In the genomic region with DNA sequence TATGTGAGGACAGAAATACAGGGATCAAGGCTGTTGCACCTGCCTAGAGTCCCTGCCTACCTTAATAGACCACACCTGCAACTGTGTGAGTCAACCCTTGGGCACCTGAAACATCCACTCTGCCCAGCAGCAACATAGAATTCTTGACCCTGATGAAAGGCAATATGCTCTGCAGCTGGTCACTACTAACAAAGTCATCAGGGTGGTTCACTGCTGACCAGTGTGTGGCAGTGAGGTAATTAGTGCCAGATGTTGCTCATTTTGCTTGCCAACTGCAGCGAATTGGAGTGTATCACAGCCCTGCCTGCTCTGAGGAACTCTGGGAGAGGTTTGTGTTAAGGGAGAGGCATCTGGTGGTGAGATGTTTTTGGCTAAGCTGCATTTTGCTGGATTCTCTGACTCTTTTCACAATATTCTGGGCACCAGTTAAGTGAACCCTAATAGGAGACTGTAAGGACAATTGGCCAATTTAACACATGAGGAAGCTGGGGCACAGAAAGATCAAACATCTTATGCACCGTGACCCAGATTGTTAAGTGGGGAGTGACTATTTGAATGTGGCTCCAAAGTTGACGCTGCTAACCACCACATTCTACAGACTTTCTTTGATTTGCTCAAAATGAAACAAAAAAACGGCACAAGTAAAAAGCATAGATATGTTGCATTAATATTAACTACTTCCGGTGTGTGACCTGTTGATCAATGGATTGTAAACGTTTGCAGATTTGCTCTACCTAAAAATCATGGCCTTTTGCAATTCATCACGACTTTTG, we compare ENCODE assay signal across 13 cellular contexts.
A peak's percentile ranks its signal among the peaks of the same experiment; 100 is the strongest.
DNase-seq lines count a peak whose midpoint lies in the region; ATAC-seq and TF ChIP-seq lines count a peak whose summit lies in the region.
"Had no signal": no experiment of that assay in that cellular context is flagged by ENCODE, and none has a peak within 500 bp of the region (broad histone marks: within the 10 kb centered on the region; RNA-seq: fewer than 3 reads in every experiment).

No MANE protein-coding gene starts in this region.

- H3K27ac ChIP-seq in gastroesophageal sphincter: no peak overlapping the region
- H3K27ac ChIP-seq: parathyroid adenoma, thoracic aorta had no signal

- H3K36me3 ChIP-seq in BE2C: no peaks in the 10 kb centered on the region
- H3K36me3 ChIP-seq in gastroesophageal sphincter: no peaks in the 10 kb centered on the region
- H3K36me3 ChIP-seq: thoracic aorta had no signal

- peaks cover 4% of the 10 kb centered on the region for H3K4me1 Mint-ChIP-seq in T-helper 17 cell

- H3K4me3 Mint-ChIP-seq in T-helper 17 cell: no peak overlapping the region

- no peaks in the 10 kb centered on the region for H3K4me1 ChIP-seq in BE2C
- no peaks in the 10 kb centered on the region for H3K4me1 ChIP-seq in gastroesophageal sphincter
- H3K4me1 ChIP-seq: parathyroid adenoma had no signal

- no peak overlapping the region for H3K27ac Mint-ChIP-seq in T-helper 17 cell

- H3K9me3 ChIP-seq in BE2C (no peaks in the 10 kb centered on the region), gastroesophageal sphincter (no peaks in the 10 kb centered on the region), T-helper 17 cell (ENCODE audit: control insufficient read depth, low read length, poor library complexity, severe bottlenecking) (peaks cover 4% of the 10 kb centered on the region)
- H3K9me3 ChIP-seq: thoracic aorta had no signal

- peaks cover 3% of the 10 kb centered on the region for H3K27me3 Mint-ChIP-seq in T-helper 17 cell

- H3K27me3 ChIP-seq in BE2C (no peaks in the 10 kb centered on the region), gastroesophageal sphincter (no peaks in the 10 kb centered on the region)

- WGBS in gastroesophageal sphincter (ENCODE audit: low coverage in 1 of 2), 2 donors: 59 to 61% methylated on average over 6 to 7 of the region's 7 CpGs

- no peaks in the 10 kb centered on the region for H3K36me3 Mint-ChIP-seq in T-helper 17 cell (ENCODE audit: low read depth)

- TF ChIP-seq EP300 in gastroesophageal sphincter (IDR thresholded peaks at IDR 0.05): no peak

- TF ChIP-seq CTCF in BE2C (IDR thresholded peaks at IDR 0.05; ENCODE audit: low read depth, low read length): peak; percentile 15; the same call in 1 of the 2 replicates
- no peak for TF ChIP-seq CTCF in gastroesophageal sphincter (IDR thresholded peaks at IDR 0.05)

- ATAC-seq in GM19463 (IDR thresholded peaks at IDR 0.05; ENCODE audit: unreplicated experiment) (peak; percentile 73), gastroesophageal sphincter (peak; percentile 68), T-helper 17 cell (no peak), GM18511 (IDR thresholded peaks at IDR 0.05; ENCODE audit: unreplicated experiment) (no peak)
- ATAC-seq: left lobe of liver had no signal

- no peak for TF ChIP-seq POLR2A in gastroesophageal sphincter (IDR thresholded peaks at IDR 0.05)

- DNase-seq in BE2C: peak; percentile 51
- no peak for DNase-seq in stimulated activated CD4-positive, alpha-beta T cell treated with anti-CD3 and anti-CD28 coated beads, Interleukin-4, amount 100 ng/mL, for 24 hours
- no peak for DNase-seq in T-helper 17 cell
- DNase-seq in cerebellum (ENCODE audit: low spot score): no peak
- DNase-seq: MM.1S, NCI-H526 had no signal

- H3K4me3 ChIP-seq in BE2C (ENCODE audit: low read depth, low read length): peak overlapping the region; percentile 29
- no peak overlapping the region for H3K4me3 ChIP-seq in gastroesophageal sphincter
- H3K4me3 ChIP-seq: thoracic aorta had no signal

TF ChIP-seq in PFSK-1, 5 proteins besides CTCF, POLR2A, EP300 and RAD21:
- TF ChIP-seq SIN3A (IDR thresholded peaks at IDR 0.05; ENCODE audit: borderline replicate concordance, insufficient read depth, low read length) (no peak), FOXP2 (optimal IDR thresholded peaks at IDR 0.05; ENCODE audit: borderline replicate concordance, extremely low read depth, extremely low read length, insufficient read depth) (peak; percentile 36)

Comparison
In these comparisons a context has a peak if more than half of its experiments do, and no peak if none do; other contexts are left out.
1. ATAC-seq: peak in GM19463 (single experiment) and gastroesophageal sphincter (single experiment); none in T-helper 17 cell (single experiment) and GM18511 (single experiment).